1 cellular context compared by ENCODE assay signal in genomic region chr21:46294647-46295176, GRCh38.
TF ChIP-seq lines count a peak whose summit lies in the region.

No MANE protein-coding gene starts in this region.

TF ChIP-seq in K562, 482 proteins besides CTCF, POLR2A, EP300 and RAD21 (continued from another document and continues in another):
- TF ChIP-seq ZBTB12 (CRISPR knock-in tag; IDR thresholded peaks at IDR 0.05): no peak
- no peak for TF ChIP-seq PTBP1 (IDR thresholded peaks at IDR 0.05; ENCODE audit: low read depth, low read length)
- TF ChIP-seq ELK3 (CRISPR knock-in tag; IDR thresholded peaks at IDR 0.05): no peak
- peak in 1 of 3 experiments; percentile 62; a peak in 1 of 6 replicates for TF ChIP-seq ZBTB11 (CRISPR knock-in tag; IDR thresholded peaks at IDR 0.05)
- no peak for TF ChIP-seq SNAPC5 (CRISPR knock-in tag; IDR thresholded peaks at IDR 0.05)
- no peak for TF ChIP-seq E2F8 (IDR thresholded peaks at IDR 0.05; ENCODE audit: low read depth, partially characterized antibody)
- no peak for TF ChIP-seq CREBBP (IDR thresholded peaks at IDR 0.05; ENCODE audit: low read depth, low read length)
- no peak for TF ChIP-seq SETDB1 (IDR thresholded peaks at IDR 0.05; ENCODE audit: low read length)
- no peak for TF ChIP-seq THRB (CRISPR knock-in tag; conservative IDR thresholded peaks at IDR 0.05)
- TF ChIP-seq HNRNPH1 (optimal IDR thresholded peaks at IDR 0.05; ENCODE audit: low read depth, low read length): no peak
- TF ChIP-seq ZNF212 (CRISPR knock-in tag; IDR thresholded peaks at IDR 0.05): no peak
- no peak for TF ChIP-seq GTF2A2 (tag; IDR thresholded peaks at IDR 0.05)
- no peak for TF ChIP-seq KLF6 (CRISPR knock-in tag; IDR thresholded peaks at IDR 0.05; ENCODE audit: borderline replicate concordance)
- TF ChIP-seq ZNF282 (CRISPR knock-in tag; IDR thresholded peaks at IDR 0.05): no peak
- no peak for TF ChIP-seq RB1 (IDR thresholded peaks at IDR 0.05; ENCODE audit: low read depth)
- no peak; the same call in 1 of the 2 replicates for TF ChIP-seq MXI1 (IDR thresholded peaks at IDR 0.05; ENCODE audit: low read depth, low read length)
- TF ChIP-seq BRF1 (IDR thresholded peaks at IDR 0.05; ENCODE audit: borderline replicate concordance, extremely low read depth, insufficient read length): no peak
- no peak for TF ChIP-seq DEAF1 (CRISPR knock-in tag; IDR thresholded peaks at IDR 0.05)
- TF ChIP-seq SRF (CRISPR knock-in tag; IDR thresholded peaks at IDR 0.05): 0 out of 4 replicates have a peak, but pooled peaks of 1 of the 2 experiments have one; percentile 45
- TF ChIP-seq ZNF778 (CRISPR knock-in tag; IDR thresholded peaks at IDR 0.05): no peak
- peak; percentile 44; the same call in 1 of the 2 replicates for TF ChIP-seq CREB3L1 (IDR thresholded peaks at IDR 0.05; ENCODE audit: borderline replicate concordance, low read depth)
- no peak for TF ChIP-seq POLR3A (IDR thresholded peaks at IDR 0.05; ENCODE audit: borderline replicate concordance, extremely low read depth, insufficient read depth, insufficient read length)
- no peak for TF ChIP-seq TFAM (CRISPR knock-in tag; conservative IDR thresholded peaks at IDR 0.05)
- TF ChIP-seq E2F4 (CRISPR knock-in tag; IDR thresholded peaks at IDR 0.05; ENCODE audit: low read depth): no peak
- no peak for TF ChIP-seq ZC3H11A (IDR thresholded peaks at IDR 0.05; ENCODE audit: low read depth, low read length)
- no peak for TF ChIP-seq CREB1 (IDR thresholded peaks at IDR 0.05)
- TF ChIP-seq CREB1 (CRISPR knock-in tag; IDR thresholded peaks at IDR 0.05): no peak
- no peak for TF ChIP-seq ESRRB (CRISPR knock-in tag; IDR thresholded peaks at IDR 0.05; ENCODE audit: borderline replicate concordance)
- TF ChIP-seq FOXM1 (IDR thresholded peaks at IDR 0.05; ENCODE audit: low read depth): peak; percentile 50; the same call in 1 of the 2 replicates
- TF ChIP-seq FOXM1 (CRISPR knock-in tag; IDR thresholded peaks at IDR 0.05; ENCODE audit: low read depth): no peak
- TF ChIP-seq PATZ1 (CRISPR knock-in tag; IDR thresholded peaks at IDR 0.05; ENCODE audit: borderline replicate concordance): no peak
- no peak for TF ChIP-seq KDM1A (IDR thresholded peaks at IDR 0.05)
- TF ChIP-seq MTA2 (IDR thresholded peaks at IDR 0.05; ENCODE audit: low read depth): peak; percentile 56
- TF ChIP-seq DPF2 (IDR thresholded peaks at IDR 0.05): peak; percentile 82
- TF ChIP-seq KDM2B (CRISPR knock-in tag; IDR thresholded peaks at IDR 0.05): no peak
- no peak for TF ChIP-seq IRF9 (tag; IDR thresholded peaks at IDR 0.05)
- no peak for TF ChIP-seq KDM5B (IDR thresholded peaks at IDR 0.05; ENCODE audit: insufficient replicate concordance, low read depth, low read length)
- TF ChIP-seq ZNF668 (CRISPR knock-in tag; IDR thresholded peaks at IDR 0.05): no peak
- TF ChIP-seq MTA1 (IDR thresholded peaks at IDR 0.05; ENCODE audit: borderline replicate concordance): peak; percentile 36; the same call in 1 of the 2 replicates
- peak; percentile 75 for TF ChIP-seq CTBP1 (IDR thresholded peaks at IDR 0.05; ENCODE audit: borderline replicate concordance)
- TF ChIP-seq MAFG (tag; conservative IDR thresholded peaks at IDR 0.05): no peak
- TF ChIP-seq CCAR2 (IDR thresholded peaks at IDR 0.05; ENCODE audit: low read depth, low read length): no peak
- no peak for TF ChIP-seq BRF2 (IDR thresholded peaks at IDR 0.05; ENCODE audit: borderline replicate concordance, insufficient read depth, insufficient read length)
